22 cellular contexts compared by ENCODE assay signal in the genomic region with DNA sequence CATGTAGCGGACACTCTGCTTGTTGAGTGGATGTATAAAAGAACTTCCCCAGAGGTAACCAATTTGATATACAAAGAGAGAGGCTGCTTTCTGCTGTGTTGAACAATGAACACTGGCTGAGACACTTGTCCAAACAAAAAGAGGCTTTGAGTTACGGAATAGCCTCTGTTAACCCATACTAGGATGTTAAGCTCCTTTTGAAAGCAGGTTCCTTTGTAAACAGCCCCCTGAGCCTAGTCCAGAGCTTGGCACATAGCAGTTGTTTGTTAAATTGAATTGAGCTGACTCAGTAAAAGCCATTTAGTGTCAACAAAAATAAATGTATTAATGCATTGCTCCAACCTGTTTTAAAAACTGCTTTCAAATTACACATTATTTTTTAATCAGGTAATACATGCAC.
"Had no signal": no experiment of that assay in that cellular context is flagged by ENCODE, and none has a peak within 500 bp of the region (broad histone marks: within the 10 kb centered on the region; RNA-seq: fewer than 3 reads in every experiment).

No MANE protein-coding gene starts in this region.

- H3K4me1 ChIP-seq: parathyroid adenoma, prostate gland, right atrium auricular region, sigmoid colon, tibial nerve, upper lobe of right lung, uterus had no signal

- DNase-seq: dorsolateral prefrontal cortex; effector CD4-positive, alpha-beta T cell; hypothalamus; kidney; natural killer cell; sigmoid colon; stimulated activated CD4-positive, alpha-beta T cell treated with anti-CD3 and anti-CD28 coated beads, Interleukin-4, amount 100 ng/mL, for 4 hours; stimulated activated naive CD8-positive, alpha-beta T cell treated with anti-CD3 and anti-CD28 coated beads, Interleukin-15, Interleukin-2, amounts not matched to agents 100 U/mL and 50 U/mL, for 24 hours; substantia nigra; upper lobe of right lung; uterus had no signal

- H3K79me2 ChIP-seq: parathyroid adenoma had no signal

- H3K4me3 ChIP-seq: dorsolateral prefrontal cortex, lung, prostate gland, right atrium auricular region, sigmoid colon, thoracic aorta, tibial nerve, upper lobe of right lung, uterus had no signal

- H3K36me3 ChIP-seq: neutrophil, prostate gland, right atrium auricular region, sigmoid colon, thoracic aorta, tibial nerve, upper lobe of right lung, uterus had no signal

- H3K27me3 ChIP-seq: neutrophil, right atrium auricular region, sigmoid colon, tibial nerve, upper lobe of right lung, uterus had no signal

- H3K9me3 ChIP-seq: neutrophil, prostate gland, right atrium auricular region, sigmoid colon, thoracic aorta, tibial nerve, upper lobe of right lung, uterus had no signal

- H3K9ac ChIP-seq: parathyroid adenoma had no signal

- H3K27ac ChIP-seq: dorsolateral prefrontal cortex, neutrophil, parathyroid adenoma, prostate gland, right atrium auricular region, sigmoid colon, thoracic aorta, tibial nerve, upper lobe of right lung, uterus had no signal

- FAIRE-seq: colon, frontal cortex, kidney had no signal

- ATAC-seq: left lobe of liver; natural killer cell; stimulated activated memory B cell treated with anti-CD40 and anti-IgM and Interleukin-4, amounts not matched to agents 10 μg/mL and 1 μg/mL and 100 μg/mL, for 72 hours; stimulated activated naive CD8-positive, alpha-beta T cell treated with anti-CD3 and anti-CD28 coated beads, Interleukin-15, Interleukin-2, amounts not matched to agents 100 U/mL and 50 U/mL, for 24 hours; upper lobe of right lung had no signal

- H2AFZ ChIP-seq: parathyroid adenoma had no signal
